ENCODE assay signal across 20 cellular contexts in the genomic region with DNA sequence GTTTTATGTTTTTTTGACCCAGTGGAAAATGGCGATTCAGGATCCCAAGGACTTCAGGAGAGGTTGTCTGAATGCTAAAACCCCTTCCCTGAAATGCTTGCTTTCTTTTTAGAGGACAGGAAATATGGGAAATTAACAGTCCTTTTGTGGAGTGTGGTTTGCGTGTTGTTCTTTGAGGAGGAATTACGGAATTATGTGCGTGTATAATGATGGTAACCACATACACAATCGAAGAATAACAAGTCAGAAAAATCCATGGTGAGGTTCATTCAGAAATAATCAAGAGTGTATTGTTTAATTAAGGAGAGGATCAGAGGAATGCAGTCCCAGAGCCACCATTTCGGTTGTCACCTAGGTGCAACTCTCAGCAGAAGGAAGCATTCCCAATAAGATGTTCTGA.
DNase-seq lines count a peak whose midpoint lies in the region; ATAC-seq, FAIRE-seq and TF ChIP-seq lines count a peak whose summit lies in the region.
"Had no signal": no experiment of that assay in that cellular context is flagged by ENCODE, and none has a peak within 500 bp of the region (broad histone marks: within the 10 kb centered on the region; RNA-seq: fewer than 3 reads in every experiment).

No MANE protein-coding gene starts in this region.

- H4K20me1 ChIP-seq in GM23338 (replicated peaks; ENCODE audit: insufficient read depth): no peaks in the 10 kb centered on the region

- H3K27ac ChIP-seq in GM23338 (ENCODE audit: low read depth): no peak overlapping the region
- H3K27ac ChIP-seq: C4-2B had no signal

- peak; percentile 42 for FAIRE-seq in HTR-8/SVneo (lab: Jason Lieb, UNC)
- FAIRE-seq in GM12891 (lab: Jason Lieb, UNC): no peak
- FAIRE-seq: D721Med, G401.6, GM12892, K562 had no signal

- no peak for TF ChIP-seq CTCF in GM23338 (conservative IDR thresholded peaks at IDR 0.05; ENCODE audit: low read depth in 2 of 2)

- no peaks in the 10 kb centered on the region for H3K36me3 ChIP-seq in GM23338 (ENCODE audit: insufficient read depth)

- no peak overlapping the region for H3K4me2 ChIP-seq in GM23338

- H3F3A ChIP-seq in GM23338 (replicated peaks; ENCODE audit: low read depth): no peaks in the 10 kb centered on the region

- ATAC-seq in GM23338 (no peak), T-helper 17 cell (no peak)
- ATAC-seq: CD8-positive, alpha-beta T cell; K562 had no signal

- H3K27me3 ChIP-seq in GM23338 (ENCODE audit: insufficient read depth): no peaks in the 10 kb centered on the region

- H3K36me3 Mint-ChIP-seq in GM23338 (ENCODE audit: low read depth) (no peaks in the 10 kb centered on the region), T-helper 17 cell (ENCODE audit: low read depth) (peaks cover 2% of the 10 kb centered on the region)
- H3K36me3 Mint-ChIP-seq: CD8-positive, alpha-beta T cell had no signal

- H3K4me1 Mint-ChIP-seq in GM23338 (peaks cover 11% of the 10 kb centered on the region; the same call in 2 of the 3 replicates), T-helper 17 cell (no peaks in the 10 kb centered on the region)
- H3K4me1 Mint-ChIP-seq: H9 had no signal

- H3K27me3 Mint-ChIP-seq in GM23338 (ENCODE audit: insufficient read depth, low read depth, poor library complexity): peaks cover 14% of the 10 kb centered on the region
- peaks cover 56% of the 10 kb centered on the region for H3K27me3 Mint-ChIP-seq in T-helper 17 cell

- TF ChIP-seq POLR2A in GM12891 (IDR thresholded peaks at IDR 0.05; ENCODE audit: low read depth, low read length): no peak

- H3K79me2 ChIP-seq in GM23338 (replicated peaks; ENCODE audit: insufficient read depth): no peaks in the 10 kb centered on the region

- no peak for DNase-seq in HTR-8/SVneo (ENCODE audit: insufficient read length, low spot score)
- peak; percentile 51 for DNase-seq in cerebellar cortex (ENCODE audit: low spot score)
- peak; percentile 69 for DNase-seq in foreskin melanocyte
- no peak for DNase-seq in GM23338 (ENCODE audit: low spot score)
- no peak for DNase-seq in mesenteric fat pad (ENCODE audit: low spot score)
- DNase-seq in GM12891 (ENCODE audit: insufficient read length, low spot score): no peak
- DNase-seq in T-helper 17 cell: no peak
- DNase-seq: ACHN; CD8-positive, alpha-beta T cell; COR-L47; DMS153; DMS79 treated with DMSO at 0.1 percent for 48 hours; EL; GOT3; H9 had no signal

- H3K9me3 Mint-ChIP-seq in GM23338: no peaks in the 10 kb centered on the region
- H3K9me3 Mint-ChIP-seq: CD8-positive, alpha-beta T cell had no signal

- no peak overlapping the region for H2AFZ ChIP-seq in GM23338

- H3K4me3 ChIP-seq in GM23338: no peak overlapping the region
- H3K4me3 ChIP-seq: K562 had no signal

- H3K4me3 Mint-ChIP-seq in GM23338: no peak overlapping the region
- H3K4me3 Mint-ChIP-seq in T-helper 17 cell: no peak overlapping the region
- H3K4me3 Mint-ChIP-seq: CD8-positive, alpha-beta T cell; H9 had no signal

- H3K9me3 ChIP-seq in T-helper 17 cell (ENCODE audit: control insufficient read depth, low read length, poor library complexity, severe bottlenecking): no peaks in the 10 kb centered on the region

- H3K9me2 ChIP-seq in GM23338 (ENCODE audit: insufficient read depth): no peaks in the 10 kb centered on the region

- H3K27ac Mint-ChIP-seq in GM23338: no peak overlapping the region
- no peak overlapping the region for H3K27ac Mint-ChIP-seq in T-helper 17 cell
- H3K27ac Mint-ChIP-seq: CD8-positive, alpha-beta T cell; H9 had no signal

- H3K4me1 ChIP-seq in GM23338 (ENCODE audit: insufficient read depth): no peaks in the 10 kb centered on the region

TF ChIP-seq in GM23338, 12 proteins besides CTCF, POLR2A, EP300 and RAD21:
- TF ChIP-seq JUNB (IDR thresholded peaks at IDR 0.05; ENCODE audit: unreplicated experiment) (no peak), REST (IDR thresholded peaks at IDR 0.05; ENCODE audit: unreplicated experiment) (no peak), EZH2phosphoT487 (IDR thresholded peaks at IDR 0.05; ENCODE audit: unreplicated experiment) (no peak), ZNF331 (CRISPR knock-in tag; IDR thresholded peaks at IDR 0.05; ENCODE audit: low read depth) (no peak), ZNF114 (CRISPR knock-in tag; IDR thresholded peaks at IDR 0.05) (no peak), POLR2AphosphoS5 (IDR thresholded peaks at IDR 0.05; ENCODE audit: low read depth) (no peak)
- TF ChIP-seq, protein P1, sequence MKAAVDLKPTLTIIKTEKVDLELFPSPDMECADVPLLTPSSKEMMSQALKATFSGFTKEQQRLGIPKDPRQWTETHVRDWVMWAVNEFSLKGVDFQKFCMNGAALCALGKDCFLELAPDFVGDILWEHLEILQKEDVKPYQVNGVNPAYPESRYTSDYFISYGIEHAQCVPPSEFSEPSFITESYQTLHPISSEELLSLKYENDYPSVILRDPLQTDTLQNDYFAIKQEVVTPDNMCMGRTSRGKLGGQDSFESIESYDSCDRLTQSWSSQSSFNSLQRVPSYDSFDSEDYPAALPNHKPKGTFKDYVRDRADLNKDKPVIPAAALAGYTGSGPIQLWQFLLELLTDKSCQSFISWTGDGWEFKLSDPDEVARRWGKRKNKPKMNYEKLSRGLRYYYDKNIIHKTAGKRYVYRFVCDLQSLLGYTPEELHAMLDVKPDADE (IDR thresholded peaks at IDR 0.05): no peak

TF ChIP-seq in GM12891, 5 proteins besides CTCF, POLR2A, EP300 and RAD21:
- TF ChIP-seq PAX5 (IDR thresholded peaks at IDR 0.05; ENCODE audit: insufficient read depth, low read length, severe bottlenecking): no peak
- no peak for TF ChIP-seq POU2F2 (IDR thresholded peaks at IDR 0.05; ENCODE audit: low read depth, low read length)
- no peak for TF ChIP-seq TAF1 (IDR thresholded peaks at IDR 0.05; ENCODE audit: low read depth, low read length)
- no peak for TF ChIP-seq POLR2AphosphoS5 (IDR thresholded peaks at IDR 0.05; ENCODE audit: low read depth, low read length)
- TF ChIP-seq SPI1 (IDR thresholded peaks at IDR 0.05; ENCODE audit: low read depth, low read length): no peak

Comparison
In these comparisons a context has a peak if more than half of its experiments do, and no peak if none do; other contexts are left out.
1. DNase-seq: peak in cerebellar cortex (single experiment) and foreskin melanocyte (single experiment); none in HTR-8/SVneo (single experiment), GM23338 (single experiment), mesenteric fat pad (single experiment), GM12891 (single experiment) and T-helper 17 cell (0 of 3).